Comparison of ENCODE assay signal across 16 cellular contexts in genomic region chr2:207188601-207189000, GRCh38. TPM values are rescaled to one million over a fixed set of nuclear protein-coding genes. Genes with fewer than 3 reads are reported as not detected.
DNase-seq lines count a peak whose midpoint lies in the region; ATAC-seq and TF ChIP-seq lines count a peak whose summit lies in the region.
"Had no signal": no experiment of that assay in that cellular context is flagged by ENCODE, and none has a peak within 500 bp of the region (broad histone marks: within the 10 kb centered on the region; RNA-seq: fewer than 3 reads in every experiment).

No MANE protein-coding gene starts in this region.

- no peak for TF ChIP-seq POLR2A in right lobe of liver (IDR thresholded peaks at IDR 0.05)

- WGBS in right lobe of liver (ENCODE audit: insufficient coverage, low coverage, low lambda C conversion rate, missing lambda C conversion rate): 29% methylated on average over 1 of the region's 1 CpG

- intact Hi-C loops in right lobe of liver (cut with DNase I) (no loop called here), left colon (cut with DNase I, micrococcal nuclease) (no loop called here)

- POLR2A ChIA-PET in HEK293 (lab: Yijun Ruan, JAX): no interaction called here

- H3K4me1 ChIP-seq in HEK293 (ENCODE audit: control insufficient read depth, insufficient read depth, low read length) (0 out of 2 replicates have a peak, but pooled peaks cover under 1% of the 10 kb centered on the region), right lobe of liver (peaks cover 0 to 12% (median 0%) of the 10 kb centered on the region in 4 donors)

- no peaks in the 10 kb centered on the region for H3K27me3 ChIP-seq in right lobe of liver

- H3K4me3 Mint-ChIP-seq in type B pancreatic cell: no peak overlapping the region
- H3K4me3 Mint-ChIP-seq: activated CD4-positive, alpha-beta T cell treated with anti-CD3 and anti-CD28 coated beads, Interleukin-2, amount 10 ng/mL, durations not matched to agents 24 days and 14 days; T-helper 1 cell treated with Interleukin-12 subunit alpha and Interleukin-12 subunit beta and Interleukin-4 antibody, amounts not matched to agents 30 μg/mL and 1 μg/mL, for 36 hours had no signal

- peaks cover 9% of the 10 kb centered on the region for H3K27me3 Mint-ChIP-seq in type B pancreatic cell

- H3K4me3 ChIP-seq in HEK293 (ENCODE audit: low read depth, low read length) (no peak overlapping the region), right lobe of liver (no peak overlapping the region)

- H3K9me3 ChIP-seq in HEK293 (ENCODE audit: control insufficient read depth, insufficient read depth, low read depth, low read length) (no peaks in the 10 kb centered on the region), right lobe of liver (no peaks in the 10 kb centered on the region)

- TF ChIP-seq CTCF in HEK293 (tag by site-specific recombination; IDR thresholded peaks at IDR 0.05): no peak
- TF ChIP-seq CTCF in right lobe of liver (IDR thresholded peaks at IDR 0.05): no peak
- TF ChIP-seq CTCF in type B pancreatic cell (conservative IDR thresholded peaks at IDR 0.05): no peak

- CTCF ChIA-PET in HEK293 (lab: Yijun Ruan, JAX): no interaction called here

- peak; percentile 88 to 94 (median 90) for ATAC-seq in right lobe of liver
- ATAC-seq in left colon: no peak
- ATAC-seq in GM19324 (IDR thresholded peaks at IDR 0.05; ENCODE audit: low FRiP score, unreplicated experiment): no peak

- H3K36me3 Mint-ChIP-seq in type B pancreatic cell: no peaks in the 10 kb centered on the region

- H3K27ac ChIP-seq in HEK293 (ENCODE audit: extremely low read depth, low read depth, low read length) (no peak overlapping the region), right lobe of liver (no peak overlapping the region)

- peaks cover 3% of the 10 kb centered on the region for H3K4me1 Mint-ChIP-seq in type B pancreatic cell (ENCODE audit: unreplicated experiment)

- no peaks in the 10 kb centered on the region for H3K36me3 ChIP-seq in HEK293 (ENCODE audit: control insufficient read depth in 2 of 2, insufficient read depth in 1 of 2, low read length in 2 of 2)
- H3K36me3 ChIP-seq in right lobe of liver: no peaks in the 10 kb centered on the region

- no peak overlapping the region for H3K27ac Mint-ChIP-seq in type B pancreatic cell
- H3K27ac Mint-ChIP-seq: activated CD4-positive, alpha-beta T cell treated with anti-CD3 and anti-CD28 coated beads, Interleukin-2, amount 10 ng/mL, durations not matched to agents 24 days and 14 days; T-helper 1 cell treated with Interleukin-12 subunit alpha and Interleukin-12 subunit beta and Interleukin-4 antibody, amounts not matched to agents 30 μg/mL and 1 μg/mL, for 36 hours had no signal

- H3K9me3 Mint-ChIP-seq in type B pancreatic cell: no peaks in the 10 kb centered on the region

- DNase-seq in NCI-H2196 (lab: John Stamatoyannopoulos, UW; ENCODE audit: unreplicated experiment) (peak; percentile 49), brain pericyte (ENCODE audit: low read depth, low spot score) (peak; percentile 79), right lobe of liver (no peak), left colon (no peak), occipital lobe (lab: John Stamatoyannopoulos, UW) (no peak), type B pancreatic cell (ENCODE audit: extremely low spot score, unreplicated experiment) (no peak)
- DNase-seq: activated CD4-positive, alpha-beta T cell treated with anti-CD3 and anti-CD28 coated beads, Interleukin-2, amount 10 ng/mL, durations not matched to agents 24 days and 14 days; aorta; DMS79; mesendoderm; NCI-H1048; nucleus accumbens; trophoblast cell had no signal

TF ChIP-seq in HEK293, 187 proteins besides CTCF, POLR2A, EP300 and RAD21:
- TF ChIP-seq, protein P1, sequence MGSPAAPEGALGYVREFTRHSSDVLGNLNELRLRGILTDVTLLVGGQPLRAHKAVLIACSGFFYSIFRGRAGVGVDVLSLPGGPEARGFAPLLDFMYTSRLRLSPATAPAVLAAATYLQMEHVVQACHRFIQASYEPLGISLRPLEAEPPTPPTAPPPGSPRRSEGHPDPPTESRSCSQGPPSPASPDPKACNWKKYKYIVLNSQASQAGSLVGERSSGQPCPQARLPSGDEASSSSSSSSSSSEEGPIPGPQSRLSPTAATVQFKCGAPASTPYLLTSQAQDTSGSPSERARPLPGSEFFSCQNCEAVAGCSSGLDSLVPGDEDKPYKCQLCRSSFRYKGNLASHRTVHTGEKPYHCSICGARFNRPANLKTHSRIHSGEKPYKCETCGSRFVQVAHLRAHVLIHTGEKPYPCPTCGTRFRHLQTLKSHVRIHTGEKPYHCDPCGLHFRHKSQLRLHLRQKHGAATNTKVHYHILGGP (tag by site-specific recombination; IDR thresholded peaks at IDR 0.05): peak; percentile 99
- TF ChIP-seq, protein P2, sequence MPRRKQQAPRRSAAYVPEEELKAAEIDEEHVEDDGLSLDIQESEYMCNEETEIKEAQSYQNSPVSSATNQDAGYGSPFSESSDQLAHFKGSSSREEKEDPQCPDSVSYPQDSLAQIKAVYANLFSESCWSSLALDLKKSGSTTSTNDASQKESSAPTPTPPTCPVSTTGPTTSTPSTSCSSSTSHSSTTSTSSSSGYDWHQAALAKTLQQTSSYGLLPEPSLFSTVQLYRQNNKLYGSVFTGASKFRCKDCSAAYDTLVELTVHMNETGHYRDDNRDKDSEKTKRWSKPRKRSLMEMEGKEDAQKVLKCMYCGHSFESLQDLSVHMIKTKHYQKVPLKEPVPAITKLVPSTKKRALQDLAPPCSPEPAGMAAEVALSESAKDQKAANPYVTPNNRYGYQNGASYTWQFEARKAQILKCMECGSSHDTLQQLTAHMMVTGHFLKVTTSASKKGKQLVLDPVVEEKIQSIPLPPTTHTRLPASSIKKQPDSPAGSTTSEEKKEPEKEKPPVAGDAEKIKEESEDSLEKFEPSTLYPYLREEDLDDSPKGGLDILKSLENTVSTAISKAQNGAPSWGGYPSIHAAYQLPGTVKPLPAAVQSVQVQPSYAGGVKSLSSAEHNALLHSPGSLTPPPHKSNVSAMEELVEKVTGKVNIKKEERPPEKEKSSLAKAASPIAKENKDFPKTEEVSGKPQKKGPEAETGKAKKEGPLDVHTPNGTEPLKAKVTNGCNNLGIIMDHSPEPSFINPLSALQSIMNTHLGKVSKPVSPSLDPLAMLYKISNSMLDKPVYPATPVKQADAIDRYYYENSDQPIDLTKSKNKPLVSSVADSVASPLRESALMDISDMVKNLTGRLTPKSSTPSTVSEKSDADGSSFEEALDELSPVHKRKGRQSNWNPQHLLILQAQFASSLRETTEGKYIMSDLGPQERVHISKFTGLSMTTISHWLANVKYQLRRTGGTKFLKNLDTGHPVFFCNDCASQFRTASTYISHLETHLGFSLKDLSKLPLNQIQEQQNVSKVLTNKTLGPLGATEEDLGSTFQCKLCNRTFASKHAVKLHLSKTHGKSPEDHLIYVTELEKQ (tag by site-specific recombination; IDR thresholded peaks at IDR 0.05; ENCODE audit: borderline replicate concordance): no peak
- TF ChIP-seq ZNF202 (tag by site-specific recombination; IDR thresholded peaks at IDR 0.05; ENCODE audit: borderline replicate concordance) (no peak), ZNF664 (tag by site-specific recombination; IDR thresholded peaks at IDR 0.05) (no peak), GLI2 (tag by site-specific recombination; IDR thresholded peaks at IDR 0.05; ENCODE audit: borderline replicate concordance, low read depth) (no peak), ZBTB44 (tag by site-specific recombination; IDR thresholded peaks at IDR 0.05) (no peak), ZNF701 (tag by site-specific recombination; IDR thresholded peaks at IDR 0.05) (no peak), ZNF48 (tag by site-specific recombination; IDR thresholded peaks at IDR 0.05) (no peak)
TF ChIP-seq in HEK293: peak in this region for 1.

RNA-seq across cellular contexts. Expression of gene KLF7, which starts 22.9 kb away (rescaled TPM):
- total RNA-seq in right lobe of liver (10 to 100 TPM in 3 of 6 experiments, 1 to 10 TPM in 3; 3.3 to 14.2 (median 10.2) TPM), left colon (1 to 10 TPM; 5.4 to 7.5 TPM), occipital lobe (69.7 TPM), type B pancreatic cell (ENCODE audit: low replicate concordance) (20.3 and 24.1 TPM in 2 replicates)

Comparison
In these comparisons a context has a peak if more than half of its experiments do, and no peak if none do; other contexts are left out.
1. DNase-seq: peak in NCI-H2196 (single experiment) and brain pericyte (single experiment); none in right lobe of liver (0 of 3), left colon (0 of 2), occipital lobe (single experiment) and type B pancreatic cell (single experiment).
2. ATAC-seq: peak in right lobe of liver (4 of 4); none in left colon (single experiment) and GM19324 (single experiment).